1 cellular context compared by ENCODE assay signal in genomic region chr2:218290316-218291261, GRCh38.
TF ChIP-seq lines count a peak whose summit lies in the region.

No MANE protein-coding gene starts in this region.

TF ChIP-seq in GM12878, 131 proteins besides CTCF, POLR2A, EP300 and RAD21 (continued from another document and continues in another):
- TF ChIP-seq HSF1 (IDR thresholded peaks at IDR 0.05; ENCODE audit: low read depth, low read length) (no peak), ESRRA (IDR thresholded peaks at IDR 0.05; ENCODE audit: low read length) (no peak), ZNF24 (IDR thresholded peaks at IDR 0.05) (no peak), FOXM1 (IDR thresholded peaks at IDR 0.05; ENCODE audit: low read depth, low read length) (no peak), RELA (IDR thresholded peaks at IDR 0.05; ENCODE audit: borderline replicate concordance, partially characterized antibody) (no peak), USF1 (IDR thresholded peaks at IDR 0.05; ENCODE audit: borderline replicate concordance, extremely low read length, insufficient read depth, low read depth, low read length) (no peak), KAT2A (conservative IDR thresholded peaks at IDR 0.05; ENCODE audit: control insufficient read depth, low read depth, low read length) (no peak), IRF3 (IDR thresholded peaks at IDR 0.05) (no peak), BCL3 (IDR thresholded peaks at IDR 0.05; ENCODE audit: borderline replicate concordance, insufficient read depth, low read depth, low read length, poor library complexity, severe bottlenecking) (peak; percentile 26), EZH2 (IDR thresholded peaks at IDR 0.05; ENCODE audit: borderline replicate concordance, control insufficient read depth, low read depth, low read length) (no peak), STAT3 (IDR thresholded peaks at IDR 0.05; ENCODE audit: low read depth, low read length) (0 out of 2 replicates have a peak, but pooled peaks have one; percentile 48), MTA2 (IDR thresholded peaks at IDR 0.05; ENCODE audit: low read depth) (0 out of 2 replicates have a peak, but pooled peaks have one; percentile 26), RUNX3 (IDR thresholded peaks at IDR 0.05; ENCODE audit: low read length) (peak; percentile 94), FOXK2 (IDR thresholded peaks at IDR 0.05) (no peak), MYB (IDR thresholded peaks at IDR 0.05; ENCODE audit: borderline replicate concordance, low read depth, low read length) (no peak), ATF3 (IDR thresholded peaks at IDR 0.05; ENCODE audit: borderline replicate concordance, extremely low read depth, low read depth, low read length) (no peak), ZBTB33 (IDR thresholded peaks at IDR 0.05) (no peak), IKZF1 (conservative IDR thresholded peaks at IDR 0.05) (no peak; the same call in none of the 2 replicates), PKNOX1 (IDR thresholded peaks at IDR 0.05) (no peak), JUNB (IDR thresholded peaks at IDR 0.05) (no peak), RBBP5 (conservative IDR thresholded peaks at IDR 0.05) (no peak), EGR1 (IDR thresholded peaks at IDR 0.05; ENCODE audit: borderline replicate concordance in 1 of 2, low read depth in 2 of 2, low read length in 2 of 2) (no peak), IKZF2 (IDR thresholded peaks at IDR 0.05) (peak; percentile 68 to 75; a peak in 3 of 4 replicates), STAT1 (conservative IDR thresholded peaks at IDR 0.05) (no peak), RELB (IDR thresholded peaks at IDR 0.05; ENCODE audit: low read depth) (peak; percentile 69), SPI1 (IDR thresholded peaks at IDR 0.05; ENCODE audit: borderline replicate concordance, insufficient read depth, low read depth, low read length) (peak; percentile 81), BHLHE40 (IDR thresholded peaks at IDR 0.05; ENCODE audit: borderline replicate concordance in 1 of 2, low read depth in 2 of 2, low read length in 1 of 2) (peak; percentile 45 to 46; a peak in 2 of 4 replicates), MEF2B (IDR thresholded peaks at IDR 0.05; ENCODE audit: partially characterized antibody, poor library complexity, severe bottlenecking) (peak; percentile 98), ZNF687 (IDR thresholded peaks at IDR 0.05) (peak; percentile 68), NFIC (IDR thresholded peaks at IDR 0.05; ENCODE audit: low read depth, low read length) (no peak; the same call in 1 of the 2 replicates), POLR2AphosphoS5 (IDR thresholded peaks at IDR 0.05; ENCODE audit: low read length) (no peak), SMAD1 (IDR thresholded peaks at IDR 0.05; ENCODE audit: low read depth, partially characterized antibody) (no peak), NR2C2 (IDR thresholded peaks at IDR 0.05; ENCODE audit: borderline replicate concordance, control insufficient read depth, insufficient read length, low read depth) (no peak), IRF5 (IDR thresholded peaks at IDR 0.05; ENCODE audit: borderline replicate concordance) (no peak), PAX8 (IDR thresholded peaks at IDR 0.05) (no peak), SMC3 (IDR thresholded peaks at IDR 0.05; ENCODE audit: borderline replicate concordance, low read length) (0 out of 2 replicates have a peak, but pooled peaks have one; percentile 14), USF2 (IDR thresholded peaks at IDR 0.05; ENCODE audit: borderline replicate concordance, low read depth, low read length) (no peak), ZBTB4 (CRISPR knock-in tag; IDR thresholded peaks at IDR 0.05) (no peak), RB1 (IDR thresholded peaks at IDR 0.05; ENCODE audit: borderline replicate concordance) (no peak; the same call in 1 of the 2 replicates), SIN3A (IDR thresholded peaks at IDR 0.05; ENCODE audit: low read depth, low read length) (peak; percentile 37; the same call in 1 of the 2 replicates)
